16 cellular contexts compared by ENCODE assay signal in genomic region chr3:152879130-152879789, GRCh38. TPM values are rescaled to one million over a fixed set of nuclear protein-coding genes. Genes with fewer than 3 reads are reported as not detected.
DNase-seq lines count a peak whose midpoint lies in the region; ATAC-seq, FAIRE-seq and TF ChIP-seq lines count a peak whose summit lies in the region.
"Had no signal": no experiment of that assay in that cellular context is flagged by ENCODE, and none has a peak within 500 bp of the region (broad histone marks: within the 10 kb centered on the region; RNA-seq: fewer than 3 reads in every experiment).

No MANE protein-coding gene starts in this region.

- ATAC-seq in GM21390 (IDR thresholded peaks at IDR 0.05; ENCODE audit: unreplicated experiment): peak; percentile 59
- peak; percentile 45 for ATAC-seq in HG03432 (IDR thresholded peaks at IDR 0.05; ENCODE audit: unreplicated experiment)
- no peak for ATAC-seq in GM18870 (IDR thresholded peaks at IDR 0.05; ENCODE audit: unreplicated experiment)

- no peak for FAIRE-seq in D721Med (lab: Jason Lieb, UNC)

- H3K27ac Mint-ChIP-seq in activated CD4-positive, alpha-beta T cell treated with anti-CD3 and anti-CD28 coated beads, Interleukin-2, amount 10 ng/mL, durations not matched to agents 7 days and 5 days: no peak overlapping the region
- H3K27ac Mint-ChIP-seq in endothelial cell (ENCODE audit: unreplicated experiment): no peak overlapping the region
- H3K27ac Mint-ChIP-seq: H9 had no signal

- no peak for TF ChIP-seq CTCF in endothelial cell (IDR thresholded peaks at IDR 0.05; ENCODE audit: unreplicated experiment)
- TF ChIP-seq CTCF in D721Med (IDR thresholded peaks at IDR 0.05; ENCODE audit: insufficient read depth, missing control alignments): no peak

- POLR2A ChIA-PET in activated CD4-positive, alpha-beta T cell treated with anti-CD3 and anti-CD28 coated beads, Interleukin-2, amount 10 ng/mL, durations not matched to agents 7 days and 5 days (lab: Charles Lee): no interaction called here

- no peaks in the 10 kb centered on the region for H3K4me1 Mint-ChIP-seq in activated CD4-positive, alpha-beta T cell treated with anti-CD3 and anti-CD28 coated beads, Interleukin-2, amount 10 ng/mL, durations not matched to agents 7 days and 5 days
- peaks cover 25% of the 10 kb centered on the region for H3K4me1 Mint-ChIP-seq in endothelial cell (ENCODE audit: unreplicated experiment)
- H3K4me1 Mint-ChIP-seq: H9 had no signal

- peak; percentile 9 for DNase-seq in activated CD4-positive, alpha-beta T cell treated with anti-CD3 and anti-CD28 coated beads for 48 hours
- no peak for DNase-seq in activated CD4-positive, alpha-beta T cell treated with anti-CD3 and anti-CD28 coated beads, Interleukin-2, amount 10 ng/mL, durations not matched to agents 7 days and 5 days
- no peak for DNase-seq in endothelial cell (ENCODE audit: low spot score)
- DNase-seq in NCI-H146 (lab: John Stamatoyannopoulos, UW): no peak
- DNase-seq in D721Med (ENCODE audit: insufficient read length, low spot score): no peak
- DNase-seq: DMS153, EL, H9, MG63, NCI-H2029, NCI-H2171 treated with DMSO at 0.1 percent for 48 hours, NCI-H774, SHP77 treated with DMSO at 0.1 percent for 48 hours had no signal

- no peak overlapping the region for H3K4me3 Mint-ChIP-seq in activated CD4-positive, alpha-beta T cell treated with anti-CD3 and anti-CD28 coated beads, Interleukin-2, amount 10 ng/mL, durations not matched to agents 7 days and 5 days
- peak overlapping the region; percentile 29 for H3K4me3 Mint-ChIP-seq in endothelial cell (ENCODE audit: unreplicated experiment)
- H3K4me3 Mint-ChIP-seq: H9 had no signal

- CTCF ChIA-PET in activated CD4-positive, alpha-beta T cell treated with anti-CD3 and anti-CD28 coated beads, Interleukin-2, amount 10 ng/mL, durations not matched to agents 7 days and 5 days (lab: Charles Lee): no interaction called here

- peaks cover 3% of the 10 kb centered on the region for H3K27me3 Mint-ChIP-seq in activated CD4-positive, alpha-beta T cell treated with anti-CD3 and anti-CD28 coated beads, Interleukin-2, amount 10 ng/mL, durations not matched to agents 7 days and 5 days
- peaks cover 5% of the 10 kb centered on the region for H3K27me3 Mint-ChIP-seq in endothelial cell (ENCODE audit: unreplicated experiment)

- no peaks in the 10 kb centered on the region for H3K9me3 Mint-ChIP-seq in activated CD4-positive, alpha-beta T cell treated with anti-CD3 and anti-CD28 coated beads, Interleukin-2, amount 10 ng/mL, durations not matched to agents 7 days and 5 days
- no peaks in the 10 kb centered on the region for H3K9me3 Mint-ChIP-seq in endothelial cell (ENCODE audit: unreplicated experiment)

- no peaks in the 10 kb centered on the region for H3K36me3 Mint-ChIP-seq in activated CD4-positive, alpha-beta T cell treated with anti-CD3 and anti-CD28 coated beads, Interleukin-2, amount 10 ng/mL, durations not matched to agents 7 days and 5 days (ENCODE audit: low read depth)
- peaks cover 10% of the 10 kb centered on the region for H3K36me3 Mint-ChIP-seq in endothelial cell (ENCODE audit: low read depth, unreplicated experiment)

RNA-seq across cellular contexts. Expression of gene P2RY1, which starts 44.3 kb away (rescaled TPM):
- total RNA-seq in activated CD4-positive, alpha-beta T cell treated with anti-CD3 and anti-CD28 coated beads, Interleukin-2, amount 10 ng/mL, durations not matched to agents 7 days and 5 days: under 1 TPM; 0.17 to 0.19 TPM
- total RNA-seq in endothelial cell (ENCODE audit: unreplicated experiment): 106 TPM

Comparison
In these comparisons a context has a peak if more than half of its experiments do, and no peak if none do; other contexts are left out.
1. RNA of gene P2RY1, which starts 44.3 kb away (total RNA-seq): 106 TPM in endothelial cell (single experiment); 0.17 to 0.19 TPM in activated CD4-positive, alpha-beta T cell treated with anti-CD3 and anti-CD28 coated beads, Interleukin-2, amount 10 ng/mL, durations not matched to agents 7 days and 5 days; every median in the first group is over 10 times any median in the second.